ENCODE assay signal across 28 cellular contexts in the genomic region with DNA sequence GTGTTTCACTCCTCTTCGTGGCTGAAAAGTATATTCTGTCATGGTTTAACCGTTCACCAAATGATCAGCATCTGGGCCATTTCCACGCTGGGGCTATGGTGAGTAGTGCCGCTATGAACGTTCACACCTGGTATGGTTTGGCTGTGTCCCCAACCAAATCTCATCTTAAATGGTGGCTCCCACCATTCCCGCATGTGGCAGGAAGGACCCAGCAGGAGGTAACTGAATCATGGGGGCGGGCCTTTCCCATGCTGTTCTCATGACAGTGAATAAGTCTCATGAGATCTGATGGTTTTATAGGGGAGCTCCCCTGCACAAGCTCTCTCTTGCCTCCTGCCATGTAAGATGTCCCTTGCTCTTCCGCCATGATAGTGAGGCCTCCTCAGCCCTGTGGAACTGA.
"Had no signal": no experiment of that assay in that cellular context is flagged by ENCODE, and none has a peak within 500 bp of the region (broad histone marks: within the 10 kb centered on the region; RNA-seq: fewer than 3 reads in every experiment).

No MANE protein-coding gene starts in this region.

- H3K27ac Mint-ChIP-seq: activated naive CD8-positive, alpha-beta T cell; brain; dendritic cell treated with granulocyte-macrophage colony-stimulating factor and Interleukin-4, amounts not matched to agents 40 ng/mL and 50 ng/mL, for 4 days; natural killer cell; neural progenitor cell; T-helper 2 cell treated with Interferon-gamma antibody and Interleukin-4, amounts not matched to agents 5 μg/mL and 100 μg/mL, for 36 hours had no signal

- H3K4me2 ChIP-seq: neural progenitor cell had no signal

- H3K9me3 ChIP-seq: esophagus muscularis mucosa, heart right ventricle, left lung, lower lobe of right lung, right atrium auricular region, suprapubic skin, tibial artery had no signal

- ATAC-seq: activated CD4-positive, CD25-positive, alpha-beta regulatory T cell treated with anti-CD3 and anti-CD28 coated beads, Interleukin-2, amount 50 U/mL, for 24 hours; heart right ventricle; left lung; lower lobe of right lung; natural killer cell had no signal

- H3K27ac ChIP-seq: esophagus muscularis mucosa, heart right ventricle, left lung, lower lobe of right lung, neural progenitor cell, right atrium auricular region, suprapubic skin, tibial artery, VCaP had no signal

- H3K27me3 ChIP-seq: esophagus muscularis mucosa, neural progenitor cell, right atrium auricular region had no signal

- H3K9ac ChIP-seq: neural progenitor cell had no signal

- H3K4me1 ChIP-seq: left lung, lower lobe of right lung, neural progenitor cell, right atrium auricular region had no signal

- H3K4me3 Mint-ChIP-seq: activated naive CD8-positive, alpha-beta T cell; brain; dendritic cell treated with granulocyte-macrophage colony-stimulating factor and Interleukin-4, amounts not matched to agents 40 ng/mL and 50 ng/mL, for 4 days; natural killer cell; neural progenitor cell; T-helper 2 cell treated with Interferon-gamma antibody and Interleukin-4, amounts not matched to agents 5 μg/mL and 100 μg/mL, for 36 hours had no signal

- H3K4me1 Mint-ChIP-seq: neural progenitor cell had no signal

- DNase-seq: activated CD4-positive, alpha-beta T cell treated with anti-CD3 and anti-CD28 coated beads for 48 hours; activated CD4-positive, alpha-beta T cell treated with anti-CD3 and anti-CD28 coated beads, Interleukin-2, amount 50 U/mL, for 48 hours; activated CD8-positive, alpha-beta memory T cell treated with anti-CD3 and anti-CD28 coated beads for 24 hours; activated effector memory CD4-positive, alpha-beta T cell treated with Interleukin-2 at 50 U/mL for 16 hours; activated naive CD4-positive, alpha-beta T cell treated with Interleukin-2 at 50 U/mL for 16 hours; anterior cingulate cortex; caudate nucleus; effector CD4-positive, alpha-beta T cell; foreskin melanocyte; heart right ventricle; lower lobe of right lung; mesenchymal stem cell; natural killer cell; stimulated activated CD4-positive, alpha-beta T cell treated with anti-CD3 and anti-CD28 coated beads, Interleukin-15, amount 100 ng/mL, for 24 hours; stimulated activated CD4-positive, alpha-beta T cell treated with anti-CD3 and anti-CD28 coated beads, Interleukin-2, amount 100 ng/mL, for 24 hours; stimulated activated naive CD4-positive, alpha-beta T cell; tibial artery had no signal

- H3K36me3 Mint-ChIP-seq: activated naive CD8-positive, alpha-beta T cell; brain; natural killer cell; neural progenitor cell had no signal

- H2AFZ ChIP-seq: neural progenitor cell had no signal

- H3K4me3 ChIP-seq: esophagus muscularis mucosa, heart right ventricle, left lung, lower lobe of right lung, neural progenitor cell, right atrium auricular region, suprapubic skin, tibial artery had no signal

- H3K36me3 ChIP-seq: esophagus muscularis mucosa, heart right ventricle, left lung, lower lobe of right lung, neural progenitor cell, right atrium auricular region, suprapubic skin, tibial artery had no signal

- H3K9me3 Mint-ChIP-seq: natural killer cell had no signal
